In genomic region chr13:67135356-67135755, GRCh38 we compare ENCODE assay signal across 18 cellular contexts.
"Had no signal": no experiment of that assay in that cellular context is flagged by ENCODE, and none has a peak within 500 bp of the region (broad histone marks: within the 10 kb centered on the region; RNA-seq: fewer than 3 reads in every experiment).

No MANE protein-coding gene starts in this region.

- H3K27ac ChIP-seq: cardiac muscle cell, epithelial cell of prostate, pancreas, upper lobe of right lung had no signal

- H3K9me3 ChIP-seq: mucosa of descending colon, pancreas, right lobe of liver, upper lobe of right lung had no signal

- H3K4me1 Mint-ChIP-seq: stimulated activated memory B cell treated with anti-CD40 and anti-IgM and Interleukin-4, amounts not matched to agents 10 μg/mL and 1 μg/mL and 100 μg/mL, for 72 hours had no signal

- H3K9me3 Mint-ChIP-seq: memory B cell; naive thymus-derived CD4-positive, alpha-beta T cell; stimulated activated memory B cell treated with anti-CD40 and anti-IgM and Interleukin-4, amounts not matched to agents 10 μg/mL and 1 μg/mL and 100 μg/mL, for 72 hours; T-cell; WTC11 had no signal

- H3K27me3 Mint-ChIP-seq: activated CD4-positive, alpha-beta T cell treated with anti-CD3 and anti-CD28 coated beads for 36 hours; activated naive CD8-positive, alpha-beta T cell; memory B cell; naive thymus-derived CD4-positive, alpha-beta T cell; stimulated activated memory B cell treated with anti-CD40 and anti-IgM and Interleukin-4, amounts not matched to agents 10 μg/mL and 1 μg/mL and 100 μg/mL, for 72 hours; T-cell had no signal

- H3K4me3 ChIP-seq: cardiac muscle cell, mucosa of descending colon, pancreas, right lobe of liver had no signal

- H3K27ac Mint-ChIP-seq: activated CD4-positive, alpha-beta T cell treated with anti-CD3 and anti-CD28 coated beads for 36 hours; activated naive CD8-positive, alpha-beta T cell; memory B cell; stimulated activated memory B cell treated with anti-CD40 and anti-IgM and Interleukin-4, amounts not matched to agents 10 μg/mL and 1 μg/mL and 100 μg/mL, for 72 hours; T-cell; WTC11 had no signal

- H3K36me3 ChIP-seq: cardiac muscle cell, pancreas, right lobe of liver, upper lobe of right lung had no signal

- ATAC-seq: activated CD4-positive, alpha-beta T cell treated with anti-CD3 and anti-CD28 coated beads for 36 hours; mucosa of descending colon; pancreas; stimulated activated memory B cell treated with anti-CD40 and anti-IgM and Interleukin-4, amounts not matched to agents 10 μg/mL and 1 μg/mL and 100 μg/mL, for 72 hours; T-cell; WTC11 had no signal

- H3K36me3 Mint-ChIP-seq: activated naive CD8-positive, alpha-beta T cell; immature natural killer cell; memory B cell; naive thymus-derived CD4-positive, alpha-beta T cell; stimulated activated memory B cell treated with anti-CD40 and anti-IgM and Interleukin-4, amounts not matched to agents 10 μg/mL and 1 μg/mL and 100 μg/mL, for 72 hours; T-cell; WTC11 had no signal

- H3K4me3 Mint-ChIP-seq: activated CD4-positive, alpha-beta T cell treated with anti-CD3 and anti-CD28 coated beads for 36 hours; activated naive CD8-positive, alpha-beta T cell; memory B cell; stimulated activated memory B cell treated with anti-CD40 and anti-IgM and Interleukin-4, amounts not matched to agents 10 μg/mL and 1 μg/mL and 100 μg/mL, for 72 hours; WTC11 had no signal

- DNase-seq: activated CD4-positive, alpha-beta T cell treated with anti-CD3 and anti-CD28 coated beads for 36 hours; activated CD4-positive, alpha-beta T cell treated with anti-CD3 and anti-CD28 coated beads, Interleukin-2, amount 50 U/mL, for 48 hours; foreskin fibroblast; glutamatergic neuron; immature natural killer cell; mucosa of descending colon; naive thymus-derived CD4-positive, alpha-beta T cell; pancreas; right lobe of liver; stimulated activated CD4-positive, alpha-beta T cell treated with anti-CD3 and anti-CD28 coated beads, Interleukin-4, amount 100 ng/mL, for 24 hours; T-cell; upper lobe of right lung had no signal

- H3K27me3 ChIP-seq: cardiac muscle cell, pancreas, right lobe of liver, upper lobe of right lung had no signal

- H3K4me1 ChIP-seq: right lobe of liver had no signal
